ENCODE assay signal across 8 cellular contexts in genomic region chr10:122112021-122112616, GRCh38.
DNase-seq lines count a peak whose midpoint lies in the region; ATAC-seq and TF ChIP-seq lines count a peak whose summit lies in the region.
"Had no signal": no experiment of that assay in that cellular context is flagged by ENCODE, and none has a peak within 500 bp of the region (broad histone marks: within the 10 kb centered on the region; RNA-seq: fewer than 3 reads in every experiment).

No MANE protein-coding gene starts in this region.

- TF ChIP-seq CTCF in kidney epithelial cell (IDR thresholded peaks at IDR 0.05; ENCODE audit: insufficient read depth, low read length, poor library complexity, severe bottlenecking) (no peak), tibial artery (IDR thresholded peaks at IDR 0.05) (no peak)

- H3K9me3 Mint-ChIP-seq in activated CD4-positive, alpha-beta memory T cell treated with anti-CD3 and anti-CD28 coated beads for 36 hours = no peaks in the 10 kb centered on the region

- POLR2A ChIA-PET in activated CD4-positive, alpha-beta memory T cell treated with anti-CD3 and anti-CD28 coated beads for 36 hours (lab: Charles Lee) = no interaction called here

- peak overlapping the region; percentile 76 for H3K4me3 ChIP-seq in kidney epithelial cell (ENCODE audit: low read depth, low read length)
- H3K4me3 ChIP-seq in tibial artery = peak overlapping the region; percentile 61 to 83

- CTCF ChIA-PET in activated CD4-positive, alpha-beta memory T cell treated with anti-CD3 and anti-CD28 coated beads for 36 hours (lab: Charles Lee) = no interaction called here

- H3K36me3 ChIP-seq in kidney epithelial cell (ENCODE audit: control insufficient read depth, insufficient read depth, low read length) (no peaks in the 10 kb centered on the region), tibial artery (no peaks in the 10 kb centered on the region)

- ATAC-seq in HG02852 (IDR thresholded peaks at IDR 0.05; ENCODE audit: unreplicated experiment) = peak; percentile 58

- intact Hi-C loops in tibial artery (cut with DNase I; ENCODE audit: low total_unique reads) = loop anchor here (2.0 to 10.0 kb wide), 2 partner anchors 59 to 137 kb away; partner anchors contain the start of gene NSMCE4A
- intact Hi-C loops in activated CD4-positive, alpha-beta memory T cell treated with anti-CD3 and anti-CD28 coated beads for 36 hours (cut with micrococcal nuclease) = no loop called here

- peaks cover 3% of the 10 kb centered on the region for H3K4me1 Mint-ChIP-seq in activated CD4-positive, alpha-beta memory T cell treated with anti-CD3 and anti-CD28 coated beads for 36 hours (ENCODE audit: low read depth)

- H3K36me3 Mint-ChIP-seq in activated CD4-positive, alpha-beta memory T cell treated with anti-CD3 and anti-CD28 coated beads for 36 hours = no peaks in the 10 kb centered on the region

- peaks cover 0 to 39% (median 18%) of the 10 kb centered on the region in 4 donors for H3K4me1 ChIP-seq in tibial artery

- DNase-seq in kidney epithelial cell (ENCODE audit: low read depth) (no peak), tibial artery (no peak), germinal center (ENCODE audit: low spot score) (no peak)
- DNase-seq in stimulated activated CD4-positive, alpha-beta T cell treated with anti-CD3 and anti-CD28 coated beads, Interleukin-4, amount 100 ng/mL, for 24 hours = no peak
- no peak for DNase-seq in activated CD4-positive, alpha-beta memory T cell treated with anti-CD3 and anti-CD28 coated beads for 36 hours
- DNase-seq: activated CD4-positive, alpha-beta T cell treated with anti-CD3 and anti-CD28 coated beads for 1 hour had no signal

- H3K27me3 ChIP-seq in kidney epithelial cell (ENCODE audit: control insufficient read depth, insufficient read depth, low read length) = no peaks in the 10 kb centered on the region
- H3K27me3 ChIP-seq in tibial artery = no peaks in the 10 kb centered on the region

- H3K27ac ChIP-seq in angular gyrus (ENCODE audit: low read depth, low read length) = peak overlapping the region; percentile 42
- H3K27ac ChIP-seq in tibial artery = peak overlapping the region; percentile 99 to 100

- no peak overlapping the region for H3K27ac Mint-ChIP-seq in activated CD4-positive, alpha-beta memory T cell treated with anti-CD3 and anti-CD28 coated beads for 36 hours

- peaks cover 36% of the 10 kb centered on the region for H3K27me3 Mint-ChIP-seq in activated CD4-positive, alpha-beta memory T cell treated with anti-CD3 and anti-CD28 coated beads for 36 hours

- H3K4me3 Mint-ChIP-seq in activated CD4-positive, alpha-beta memory T cell treated with anti-CD3 and anti-CD28 coated beads for 36 hours = no peak overlapping the region

- no peaks in the 10 kb centered on the region for H3K9me3 ChIP-seq in tibial artery
